In the genomic region with DNA sequence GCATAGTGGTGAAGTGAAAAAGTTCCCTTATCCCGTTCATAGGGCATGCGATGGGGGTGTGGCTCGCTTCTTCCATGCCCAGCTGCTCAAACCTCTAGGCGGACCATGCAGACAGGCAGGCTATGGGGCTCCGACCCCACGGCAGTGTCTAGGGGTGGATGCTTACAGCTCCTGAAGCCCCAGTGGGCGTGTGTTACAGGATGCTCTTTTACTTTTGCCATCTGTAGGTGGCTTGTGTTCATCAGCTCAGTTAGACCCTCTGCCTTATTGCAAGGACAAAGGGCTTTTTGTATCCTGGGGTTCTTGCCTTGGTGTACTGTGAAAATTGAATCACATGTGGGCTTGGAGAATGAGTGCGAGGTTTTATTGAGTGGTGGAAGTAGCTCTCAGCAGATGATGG, we compare ENCODE assay signal across 3 cellular contexts.
TF ChIP-seq lines count a peak whose summit lies in the region.

A gene (minus strand): TSS at position 126 of the 400 bp plus-strand sequence. CDS start 178 bp downstream, outside the sequence.

TF ChIP-seq in SK-N-SH, 30 proteins besides CTCF, POLR2A, EP300 and RAD21:
- TF ChIP-seq RCOR1 (IDR thresholded peaks at IDR 0.05; ENCODE audit: low read length) (no peak), GABPA (IDR thresholded peaks at IDR 0.05; ENCODE audit: low read depth) (no peak), ELF1 (IDR thresholded peaks at IDR 0.05) (no peak)
- TF ChIP-seq, protein P1, sequence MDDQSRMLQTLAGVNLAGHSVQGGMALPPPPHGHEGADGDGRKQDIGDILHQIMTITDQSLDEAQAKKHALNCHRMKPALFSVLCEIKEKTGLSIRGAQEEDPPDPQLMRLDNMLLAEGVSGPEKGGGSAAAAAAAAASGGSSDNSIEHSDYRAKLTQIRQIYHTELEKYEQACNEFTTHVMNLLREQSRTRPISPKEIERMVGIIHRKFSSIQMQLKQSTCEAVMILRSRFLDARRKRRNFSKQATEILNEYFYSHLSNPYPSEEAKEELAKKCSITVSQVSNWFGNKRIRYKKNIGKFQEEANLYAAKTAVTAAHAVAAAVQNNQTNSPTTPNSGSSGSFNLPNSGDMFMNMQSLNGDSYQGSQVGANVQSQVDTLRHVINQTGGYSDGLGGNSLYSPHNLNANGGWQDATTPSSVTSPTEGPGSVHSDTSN (IDR thresholded peaks at IDR 0.05), result no peak

TF ChIP-seq in SK-N-SH treated with all-trans-retinoic acid at 6 μM for 48 hours, 23 proteins besides CTCF, POLR2A, EP300 and RAD21:
- TF ChIP-seq BACH2 (CRISPR knock-in tag; IDR thresholded peaks at IDR 0.05; ENCODE audit: borderline replicate concordance) (no peak), ZFP30 (CRISPR knock-in tag; IDR thresholded peaks at IDR 0.05) (no peak), RARB (CRISPR knock-in tag; IDR thresholded peaks at IDR 0.05) (no peak), GLIS3 (CRISPR knock-in tag; IDR thresholded peaks at IDR 0.05) (no peak), ESRRG (CRISPR knock-in tag; IDR thresholded peaks at IDR 0.05) (no peak), ISL1 (CRISPR knock-in tag; IDR thresholded peaks at IDR 0.05) (no peak), PPARA (CRISPR knock-in tag; IDR thresholded peaks at IDR 0.05; ENCODE audit: borderline replicate concordance) (no peak), ZFP3 (CRISPR knock-in tag; IDR thresholded peaks at IDR 0.05) (no peak), TOX (CRISPR knock-in tag; IDR thresholded peaks at IDR 0.05; ENCODE audit: borderline replicate concordance) (no peak), ZNF565 (CRISPR knock-in tag; conservative IDR thresholded peaks at IDR 0.05; ENCODE audit: low read depth) (no peak), TCF4 (CRISPR knock-in tag; IDR thresholded peaks at IDR 0.05; ENCODE audit: borderline replicate concordance) (no peak), ZNF8 (CRISPR knock-in tag; IDR thresholded peaks at IDR 0.05) (no peak)
- TF ChIP-seq, protein P2, sequence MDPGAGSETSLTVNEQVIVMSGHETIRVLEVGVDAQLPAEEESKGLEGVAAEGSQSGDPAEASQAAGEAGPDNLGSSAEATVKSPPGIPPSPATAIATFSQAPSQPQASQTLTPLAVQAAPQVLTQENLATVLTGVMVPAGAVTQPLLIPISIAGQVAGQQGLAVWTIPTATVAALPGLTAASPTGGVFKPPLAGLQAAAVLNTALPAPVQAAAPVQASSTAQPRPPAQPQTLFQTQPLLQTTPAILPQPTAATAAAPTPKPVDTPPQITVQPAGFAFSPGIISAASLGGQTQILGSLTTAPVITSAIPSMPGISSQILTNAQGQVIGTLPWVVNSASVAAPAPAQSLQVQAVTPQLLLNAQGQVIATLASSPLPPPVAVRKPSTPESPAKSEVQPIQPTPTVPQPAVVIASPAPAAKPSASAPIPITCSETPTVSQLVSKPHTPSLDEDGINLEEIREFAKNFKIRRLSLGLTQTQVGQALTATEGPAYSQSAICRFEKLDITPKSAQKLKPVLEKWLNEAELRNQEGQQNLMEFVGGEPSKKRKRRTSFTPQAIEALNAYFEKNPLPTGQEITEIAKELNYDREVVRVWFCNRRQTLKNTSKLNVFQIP (CRISPR knock-in tag; IDR thresholded peaks at IDR 0.05; ENCODE audit: borderline replicate concordance, low read depth), result no peak
- TF ChIP-seq, protein P3, sequence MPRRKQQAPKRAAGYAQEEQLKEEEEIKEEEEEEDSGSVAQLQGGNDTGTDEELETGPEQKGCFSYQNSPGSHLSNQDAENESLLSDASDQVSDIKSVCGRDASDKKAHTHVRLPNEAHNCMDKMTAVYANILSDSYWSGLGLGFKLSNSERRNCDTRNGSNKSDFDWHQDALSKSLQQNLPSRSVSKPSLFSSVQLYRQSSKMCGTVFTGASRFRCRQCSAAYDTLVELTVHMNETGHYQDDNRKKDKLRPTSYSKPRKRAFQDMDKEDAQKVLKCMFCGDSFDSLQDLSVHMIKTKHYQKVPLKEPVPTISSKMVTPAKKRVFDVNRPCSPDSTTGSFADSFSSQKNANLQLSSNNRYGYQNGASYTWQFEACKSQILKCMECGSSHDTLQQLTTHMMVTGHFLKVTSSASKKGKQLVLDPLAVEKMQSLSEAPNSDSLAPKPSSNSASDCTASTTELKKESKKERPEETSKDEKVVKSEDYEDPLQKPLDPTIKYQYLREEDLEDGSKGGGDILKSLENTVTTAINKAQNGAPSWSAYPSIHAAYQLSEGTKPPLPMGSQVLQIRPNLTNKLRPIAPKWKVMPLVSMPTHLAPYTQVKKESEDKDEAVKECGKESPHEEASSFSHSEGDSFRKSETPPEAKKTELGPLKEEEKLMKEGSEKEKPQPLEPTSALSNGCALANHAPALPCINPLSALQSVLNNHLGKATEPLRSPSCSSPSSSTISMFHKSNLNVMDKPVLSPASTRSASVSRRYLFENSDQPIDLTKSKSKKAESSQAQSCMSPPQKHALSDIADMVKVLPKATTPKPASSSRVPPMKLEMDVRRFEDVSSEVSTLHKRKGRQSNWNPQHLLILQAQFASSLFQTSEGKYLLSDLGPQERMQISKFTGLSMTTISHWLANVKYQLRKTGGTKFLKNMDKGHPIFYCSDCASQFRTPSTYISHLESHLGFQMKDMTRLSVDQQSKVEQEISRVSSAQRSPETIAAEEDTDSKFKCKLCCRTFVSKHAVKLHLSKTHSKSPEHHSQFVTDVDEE (CRISPR knock-in tag; IDR thresholded peaks at IDR 0.05), result no peak
- TF ChIP-seq, protein P4, sequence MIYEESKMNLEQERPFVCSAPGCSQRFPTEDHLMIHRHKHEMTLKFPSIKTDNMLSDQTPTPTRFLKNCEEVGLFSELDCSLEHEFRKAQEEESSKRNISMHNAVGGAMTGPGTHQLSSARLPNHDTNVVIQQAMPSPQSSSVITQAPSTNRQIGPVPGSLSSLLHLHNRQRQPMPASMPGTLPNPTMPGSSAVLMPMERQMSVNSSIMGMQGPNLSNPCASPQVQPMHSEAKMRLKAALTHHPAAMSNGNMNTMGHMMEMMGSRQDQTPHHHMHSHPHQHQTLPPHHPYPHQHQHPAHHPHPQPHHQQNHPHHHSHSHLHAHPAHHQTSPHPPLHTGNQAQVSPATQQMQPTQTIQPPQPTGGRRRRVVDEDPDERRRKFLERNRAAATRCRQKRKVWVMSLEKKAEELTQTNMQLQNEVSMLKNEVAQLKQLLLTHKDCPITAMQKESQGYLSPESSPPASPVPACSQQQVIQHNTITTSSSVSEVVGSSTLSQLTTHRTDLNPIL (CRISPR knock-in tag; IDR thresholded peaks at IDR 0.05; ENCODE audit: low read depth), result no peak

TF ChIP-seq in GM12878, 131 proteins besides CTCF, POLR2A, EP300 and RAD21:
- no peak for TF ChIP-seq ASH2L (IDR thresholded peaks at IDR 0.05; ENCODE audit: borderline replicate concordance, low read depth)
- no peak for TF ChIP-seq SMC3 (IDR thresholded peaks at IDR 0.05; ENCODE audit: borderline replicate concordance, low read length)
- TF ChIP-seq RCOR1 (conservative IDR thresholded peaks at IDR 0.05; ENCODE audit: low read depth, low read length), result no peak
- TF ChIP-seq FOXK2 (IDR thresholded peaks at IDR 0.05), result no peak
- TF ChIP-seq, protein P5, sequence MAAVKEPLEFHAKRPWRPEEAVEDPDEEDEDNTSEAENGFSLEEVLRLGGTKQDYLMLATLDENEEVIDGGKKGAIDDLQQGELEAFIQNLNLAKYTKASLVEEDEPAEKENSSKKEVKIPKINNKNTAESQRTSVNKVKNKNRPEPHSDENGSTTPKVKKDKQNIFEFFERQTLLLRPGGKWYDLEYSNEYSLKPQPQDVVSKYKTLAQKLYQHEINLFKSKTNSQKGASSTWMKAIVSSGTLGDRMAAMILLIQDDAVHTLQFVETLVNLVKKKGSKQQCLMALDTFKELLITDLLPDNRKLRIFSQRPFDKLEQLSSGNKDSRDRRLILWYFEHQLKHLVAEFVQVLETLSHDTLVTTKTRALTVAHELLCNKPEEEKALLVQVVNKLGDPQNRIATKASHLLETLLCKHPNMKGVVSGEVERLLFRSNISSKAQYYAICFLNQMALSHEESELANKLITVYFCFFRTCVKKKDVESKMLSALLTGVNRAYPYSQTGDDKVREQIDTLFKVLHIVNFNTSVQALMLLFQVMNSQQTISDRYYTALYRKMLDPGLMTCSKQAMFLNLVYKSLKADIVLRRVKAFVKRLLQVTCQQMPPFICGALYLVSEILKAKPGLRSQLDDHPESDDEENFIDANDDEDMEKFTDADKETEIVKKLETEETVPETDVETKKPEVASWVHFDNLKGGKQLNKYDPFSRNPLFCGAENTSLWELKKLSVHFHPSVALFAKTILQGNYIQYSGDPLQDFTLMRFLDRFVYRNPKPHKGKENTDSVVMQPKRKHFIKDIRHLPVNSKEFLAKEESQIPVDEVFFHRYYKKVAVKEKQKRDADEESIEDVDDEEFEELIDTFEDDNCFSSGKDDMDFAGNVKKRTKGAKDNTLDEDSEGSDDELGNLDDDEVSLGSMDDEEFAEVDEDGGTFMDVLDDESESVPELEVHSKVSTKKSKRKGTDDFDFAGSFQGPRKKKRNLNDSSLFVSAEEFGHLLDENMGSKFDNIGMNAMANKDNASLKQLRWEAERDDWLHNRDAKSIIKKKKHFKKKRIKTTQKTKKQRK (IDR thresholded peaks at IDR 0.05; ENCODE audit: low read depth, low read length), result no peak
- no peak for TF ChIP-seq MEF2A (IDR thresholded peaks at IDR 0.05; ENCODE audit: insufficient read depth, low read depth, low read length)
- TF ChIP-seq KAT2A (conservative IDR thresholded peaks at IDR 0.05; ENCODE audit: control insufficient read depth, low read depth, low read length), result no peak
- TF ChIP-seq CHD4 (IDR thresholded peaks at IDR 0.05), result no peak
- TF ChIP-seq SREBF2 (IDR thresholded peaks at IDR 0.05; ENCODE audit: low read length), result no peak
- no peak for TF ChIP-seq CREM (IDR thresholded peaks at IDR 0.05; ENCODE audit: low read depth)
- no peak for TF ChIP-seq NR2C1 (IDR thresholded peaks at IDR 0.05)
- no peak for TF ChIP-seq YBX1 (IDR thresholded peaks at IDR 0.05)
- TF ChIP-seq SIN3A (IDR thresholded peaks at IDR 0.05; ENCODE audit: low read depth, low read length), result no peak
- TF ChIP-seq, protein P6, sequence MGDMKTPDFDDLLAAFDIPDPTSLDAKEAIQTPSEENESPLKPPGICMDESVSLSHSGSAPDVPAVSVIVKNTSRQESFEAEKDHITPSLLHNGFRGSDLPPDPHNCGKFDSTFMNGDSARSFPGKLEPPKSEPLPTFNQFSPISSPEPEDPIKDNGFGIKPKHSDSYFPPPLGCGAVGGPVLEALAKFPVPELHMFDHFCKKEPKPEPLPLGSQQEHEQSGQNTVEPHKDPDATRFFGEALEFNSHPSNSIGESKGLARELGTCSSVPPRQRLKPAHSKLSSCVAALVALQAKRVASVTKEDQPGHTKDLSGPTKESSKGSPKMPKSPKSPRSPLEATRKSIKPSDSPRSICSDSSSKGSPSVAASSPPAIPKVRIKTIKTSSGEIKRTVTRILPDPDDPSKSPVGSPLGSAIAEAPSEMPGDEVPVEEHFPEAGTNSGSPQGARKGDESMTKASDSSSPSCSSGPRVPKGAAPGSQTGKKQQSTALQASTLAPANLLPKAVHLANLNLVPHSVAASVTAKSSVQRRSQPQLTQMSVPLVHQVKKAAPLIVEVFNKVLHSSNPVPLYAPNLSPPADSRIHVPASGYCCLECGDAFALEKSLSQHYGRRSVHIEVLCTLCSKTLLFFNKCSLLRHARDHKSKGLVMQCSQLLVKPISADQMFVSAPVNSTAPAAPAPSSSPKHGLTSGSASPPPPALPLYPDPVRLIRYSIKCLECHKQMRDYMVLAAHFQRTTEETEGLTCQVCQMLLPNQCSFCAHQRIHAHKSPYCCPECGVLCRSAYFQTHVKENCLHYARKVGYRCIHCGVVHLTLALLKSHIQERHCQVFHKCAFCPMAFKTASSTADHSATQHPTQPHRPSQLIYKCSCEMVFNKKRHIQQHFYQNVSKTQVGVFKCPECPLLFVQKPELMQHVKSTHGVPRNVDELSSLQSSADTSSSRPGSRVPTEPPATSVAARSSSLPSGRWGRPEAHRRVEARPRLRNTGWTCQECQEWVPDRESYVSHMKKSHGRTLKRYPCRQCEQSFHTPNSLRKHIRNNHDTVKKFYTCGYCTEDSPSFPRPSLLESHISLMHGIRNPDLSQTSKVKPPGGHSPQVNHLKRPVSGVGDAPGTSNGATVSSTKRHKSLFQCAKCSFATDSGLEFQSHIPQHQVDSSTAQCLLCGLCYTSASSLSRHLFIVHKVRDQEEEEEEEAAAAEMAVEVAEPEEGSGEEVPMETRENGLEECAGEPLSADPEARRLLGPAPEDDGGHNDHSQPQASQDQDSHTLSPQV (IDR thresholded peaks at IDR 0.05), result no peak
TF ChIP-seq in GM12878: peak in this region for 0.
